ENCODE assay signal across 10 cellular contexts in the genomic region with DNA sequence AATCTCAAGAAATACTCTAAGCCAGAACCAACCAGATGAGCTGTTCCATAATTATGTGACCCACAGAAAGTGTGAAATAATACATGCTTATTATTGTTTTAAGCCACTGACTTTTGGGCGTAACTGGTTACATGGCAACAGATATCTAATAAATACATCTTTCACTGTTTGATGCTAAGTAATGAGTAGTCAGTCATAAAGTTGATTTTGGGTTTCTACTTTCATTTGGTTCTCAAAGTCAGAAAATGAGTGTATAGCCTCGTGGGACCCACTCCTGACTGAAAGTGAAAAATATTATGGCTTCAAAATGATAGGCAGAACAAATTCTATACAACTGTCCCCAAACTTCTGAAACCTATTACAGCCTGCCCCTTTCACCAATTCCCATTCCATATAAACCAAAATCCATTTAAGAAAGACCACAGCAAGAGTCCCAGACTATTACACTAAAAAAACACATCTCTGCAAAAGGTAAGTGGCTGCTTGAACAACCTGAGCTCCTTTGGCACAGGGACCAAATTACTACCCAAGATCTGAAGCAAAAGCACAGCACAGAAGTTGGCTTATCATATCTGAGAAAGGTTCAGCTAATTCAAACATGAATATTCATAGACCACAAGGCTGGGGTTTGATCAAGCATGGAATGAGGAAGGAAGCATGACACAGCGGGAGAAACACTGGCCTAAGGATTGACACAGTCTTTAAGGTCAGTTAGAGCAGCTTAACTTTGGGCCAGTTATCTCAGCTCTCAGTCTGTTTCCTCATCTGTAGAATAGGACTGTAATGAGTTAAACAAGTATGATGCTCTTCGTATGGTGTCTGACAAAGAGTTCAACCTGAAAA.
DNase-seq lines count a peak whose midpoint lies in the region; ATAC-seq and TF ChIP-seq lines count a peak whose summit lies in the region.
"Had no signal": no experiment of that assay in that cellular context is flagged by ENCODE, and none has a peak within 500 bp of the region (broad histone marks: within the 10 kb centered on the region; RNA-seq: fewer than 3 reads in every experiment).

No MANE protein-coding gene starts in this region.

- no peak for TF ChIP-seq POLR2A in heart left ventricle (IDR thresholded peaks at IDR 0.05)

- H3K4me3 ChIP-seq in heart left ventricle (no peak overlapping the region), thoracic aorta (no peak overlapping the region), SJCRH30 (no peak overlapping the region)

- H3K36me3 Mint-ChIP-seq in activated naive CD8-positive, alpha-beta T cell treated with anti-CD3 and anti-CD28 coated beads, Interleukin-2, amount 50 U/mL, for 24 hours (ENCODE audit: low read depth), result no peaks in the 10 kb centered on the region
- H3K36me3 Mint-ChIP-seq in activated CD8-positive, alpha-beta memory T cell treated with anti-CD3 and anti-CD28 coated beads, Interleukin-2, amount 10 ng/mL, durations not matched to agents 7 days and 5 days, result no peaks in the 10 kb centered on the region

- peak in 2 of 4 donors; percentile 30 to 43 for ATAC-seq in heart left ventricle
- no peak for ATAC-seq in left ventricle myocardium superior
- peak; percentile 59 for ATAC-seq in HG03045 (IDR thresholded peaks at IDR 0.05; ENCODE audit: unreplicated experiment)
- ATAC-seq in activated naive CD8-positive, alpha-beta T cell treated with anti-CD3 and anti-CD28 coated beads, Interleukin-2, amount 50 U/mL, for 24 hours, result peak; percentile 38
- ATAC-seq in thoracic aorta (ENCODE audit: insufficient number of reproducible peaks, low FRiP score, low read depth), result no peak
- ATAC-seq in activated CD8-positive, alpha-beta memory T cell treated with anti-CD3 and anti-CD28 coated beads, Interleukin-2, amount 10 ng/mL, durations not matched to agents 7 days and 5 days, result no peak
- ATAC-seq: sciatic nerve had no signal

- 81 to 92% (median 91%) methylated on average over 4 of the region's 4 CpGs for WGBS in heart left ventricle, 4 donors

- no peak overlapping the region for H3K27ac Mint-ChIP-seq in activated naive CD8-positive, alpha-beta T cell treated with anti-CD3 and anti-CD28 coated beads, Interleukin-2, amount 50 U/mL, for 24 hours
- H3K27ac Mint-ChIP-seq in activated CD8-positive, alpha-beta memory T cell treated with anti-CD3 and anti-CD28 coated beads, Interleukin-2, amount 10 ng/mL, durations not matched to agents 7 days and 5 days, result no peak overlapping the region

- H3K27ac ChIP-seq in heart left ventricle (peak overlapping the region in 8 of 12 donors; percentile 34 to 77 (median 61)), thoracic aorta (peak overlapping the region; percentile 9 to 78), SJCRH30 (no peak overlapping the region)

- H3K9me3 Mint-ChIP-seq in activated naive CD8-positive, alpha-beta T cell treated with anti-CD3 and anti-CD28 coated beads, Interleukin-2, amount 50 U/mL, for 24 hours, result no peaks in the 10 kb centered on the region
- no peaks in the 10 kb centered on the region for H3K9me3 Mint-ChIP-seq in activated CD8-positive, alpha-beta memory T cell treated with anti-CD3 and anti-CD28 coated beads, Interleukin-2, amount 10 ng/mL, durations not matched to agents 7 days and 5 days (ENCODE audit: low read depth)

- H3K27me3 ChIP-seq in heart left ventricle, result no peaks in the 10 kb centered on the region
- H3K27me3 ChIP-seq in thoracic aorta (replicated peaks; ENCODE audit: insufficient read depth), result no peaks in the 10 kb centered on the region
- no peaks in the 10 kb centered on the region for H3K27me3 ChIP-seq in SJCRH30

- H3K36me3 ChIP-seq in heart left ventricle, result peaks cover 0 to 48% (median 14%) of the 10 kb centered on the region in 9 donors
- no peaks in the 10 kb centered on the region for H3K36me3 ChIP-seq in thoracic aorta
- peaks cover 2% of the 10 kb centered on the region; the same call in 1 of the 2 replicates for H3K36me3 ChIP-seq in SJCRH30

- CTCF ChIA-PET in activated CD8-positive, alpha-beta memory T cell treated with anti-CD3 and anti-CD28 coated beads, Interleukin-2, amount 10 ng/mL, durations not matched to agents 7 days and 5 days (lab: Charles Lee), result no interaction called here

- DNase-seq in heart left ventricle (no peak), left ventricle myocardium superior (no peak), thoracic aorta (ENCODE audit: low spot score) (no peak), SJCRH30 (no peak), DMS153 treated with DMSO at 0.1 percent for 48 hours (lab: John Stamatoyannopoulos, UW; ENCODE audit: unreplicated experiment) (no peak)
- no peak for DNase-seq in activated naive CD8-positive, alpha-beta T cell treated with anti-CD3 and anti-CD28 coated beads, Interleukin-2, amount 50 U/mL, for 24 hours
- DNase-seq in activated CD8-positive, alpha-beta memory T cell treated with anti-CD3 and anti-CD28 coated beads, Interleukin-2, amount 10 ng/mL, durations not matched to agents 7 days and 5 days, result no peak
- DNase-seq: NCI-H345 had no signal

- intact Hi-C loops in heart left ventricle (cut with DNase I) (no loop called here), left ventricle myocardium superior (cut with micrococcal nuclease) (no loop called here)

- H3K9me3 ChIP-seq in heart left ventricle (peaks cover 0 to 4% (median 0%) of the 10 kb centered on the region in 12 donors), thoracic aorta (no peaks in the 10 kb centered on the region), SJCRH30 (replicated peaks) (no peaks in the 10 kb centered on the region; the same call in 1 of the 2 replicates)

- TF ChIP-seq CTCF in heart left ventricle (IDR thresholded peaks at IDR 0.05), result no peak
- TF ChIP-seq CTCF in thoracic aorta (IDR thresholded peaks at IDR 0.05), result no peak

- H3K4me1 Mint-ChIP-seq in activated naive CD8-positive, alpha-beta T cell treated with anti-CD3 and anti-CD28 coated beads, Interleukin-2, amount 50 U/mL, for 24 hours, result peaks cover 12% of the 10 kb centered on the region
- H3K4me1 Mint-ChIP-seq in activated CD8-positive, alpha-beta memory T cell treated with anti-CD3 and anti-CD28 coated beads, Interleukin-2, amount 10 ng/mL, durations not matched to agents 7 days and 5 days, result no peaks in the 10 kb centered on the region

- no peaks in the 10 kb centered on the region for H3K27me3 Mint-ChIP-seq in activated naive CD8-positive, alpha-beta T cell treated with anti-CD3 and anti-CD28 coated beads, Interleukin-2, amount 50 U/mL, for 24 hours
- peaks cover 4% of the 10 kb centered on the region for H3K27me3 Mint-ChIP-seq in activated CD8-positive, alpha-beta memory T cell treated with anti-CD3 and anti-CD28 coated beads, Interleukin-2, amount 10 ng/mL, durations not matched to agents 7 days and 5 days

- H3K4me1 ChIP-seq in heart left ventricle (peaks cover 0 to 29% (median 17%) of the 10 kb centered on the region in 12 donors), thoracic aorta (ENCODE audit: control insufficient read depth in 1 of 2, low read depth in 2 of 2) (peaks cover 18 to 48% of the 10 kb centered on the region in 2 donors), SJCRH30 (peaks cover 13% of the 10 kb centered on the region)

- no peak overlapping the region for H3K4me3 Mint-ChIP-seq in activated naive CD8-positive, alpha-beta T cell treated with anti-CD3 and anti-CD28 coated beads, Interleukin-2, amount 50 U/mL, for 24 hours
- H3K4me3 Mint-ChIP-seq in activated CD8-positive, alpha-beta memory T cell treated with anti-CD3 and anti-CD28 coated beads, Interleukin-2, amount 10 ng/mL, durations not matched to agents 7 days and 5 days, result no peak overlapping the region

Comparison
In these comparisons a context has a peak if more than half of its experiments do, and no peak if none do; other contexts are left out.
1. ATAC-seq: peak in HG03045 (single experiment) and activated naive CD8-positive, alpha-beta T cell treated with anti-CD3 and anti-CD28 coated beads, Interleukin-2, amount 50 U/mL, for 24 hours (single experiment); none in left ventricle myocardium superior (single experiment), thoracic aorta (single experiment) and activated CD8-positive, alpha-beta memory T cell treated with anti-CD3 and anti-CD28 coated beads, Interleukin-2, amount 10 ng/mL, durations not matched to agents 7 days and 5 days (single experiment).